17 cellular contexts compared by ENCODE assay signal in the genomic region with DNA sequence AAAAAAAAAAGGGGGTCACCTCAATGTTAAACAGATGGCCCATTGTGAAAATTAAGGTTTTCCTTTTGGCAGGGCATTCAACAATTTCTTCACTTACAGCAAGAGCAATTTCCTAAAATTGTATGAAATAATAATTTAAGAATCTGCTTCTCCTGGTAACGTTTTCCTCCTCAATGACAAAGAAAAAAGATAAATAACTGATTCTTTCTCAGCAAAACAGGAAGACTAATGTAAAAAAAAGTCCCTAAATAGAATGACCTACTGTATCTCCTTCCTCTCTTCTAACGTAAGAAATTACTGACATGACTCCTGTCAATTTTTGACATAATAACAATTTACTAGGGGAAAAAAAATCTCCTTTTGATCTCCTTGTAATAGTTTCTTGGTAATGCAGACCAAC. TPM values are rescaled to one million over a fixed set of nuclear protein-coding genes. Genes with fewer than 3 reads are reported as not detected.
DNase-seq lines count a peak whose midpoint lies in the region; ATAC-seq and TF ChIP-seq lines count a peak whose summit lies in the region.
"Had no signal": no experiment of that assay in that cellular context is flagged by ENCODE, and none has a peak within 500 bp of the region (broad histone marks: within the 10 kb centered on the region; RNA-seq: fewer than 3 reads in every experiment).

No MANE protein-coding gene starts in this region.

- no peaks in the 10 kb centered on the region for H3K27me3 Mint-ChIP-seq in stimulated activated naive CD8-positive, alpha-beta T cell treated with anti-CD3 and anti-CD28 coated beads, Interleukin-15, Interleukin-2, amounts not matched to agents 100 ng/mL and 50 ng/mL, for 24 hours
- no peaks in the 10 kb centered on the region for H3K27me3 Mint-ChIP-seq in T-helper 1 cell treated with Interleukin-12 subunit alpha and Interleukin-12 subunit beta and Interleukin-4 antibody, amounts not matched to agents 30 μg/mL and 1 μg/mL, for 36 hours (ENCODE audit: low read depth)
- H3K27me3 Mint-ChIP-seq in memory B cell (no peaks in the 10 kb centered on the region), WTC11 (ENCODE audit: low read depth) (no peaks in the 10 kb centered on the region)

- POLR2A ChIA-PET in WTC11 (lab: Charles Lee): no interaction called here

- peaks cover 20% of the 10 kb centered on the region for H3K9me3 Mint-ChIP-seq in stimulated activated naive CD8-positive, alpha-beta T cell treated with anti-CD3 and anti-CD28 coated beads, Interleukin-15, Interleukin-2, amounts not matched to agents 100 ng/mL and 50 ng/mL, for 24 hours
- peaks cover 40% of the 10 kb centered on the region for H3K9me3 Mint-ChIP-seq in T-helper 1 cell treated with Interleukin-12 subunit alpha and Interleukin-12 subunit beta and Interleukin-4 antibody, amounts not matched to agents 30 μg/mL and 1 μg/mL, for 36 hours
- H3K9me3 Mint-ChIP-seq in memory B cell: peaks cover 13% of the 10 kb centered on the region
- H3K9me3 Mint-ChIP-seq in WTC11: peaks cover 16% of the 10 kb centered on the region

- CTCF ChIA-PET in WTC11 (lab: Charles Lee): no interaction called here

- ATAC-seq in stimulated activated naive CD8-positive, alpha-beta T cell treated with anti-CD3 and anti-CD28 coated beads, Interleukin-15, Interleukin-2, amounts not matched to agents 100 U/mL and 50 U/mL, for 24 hours: no peak
- ATAC-seq in memory B cell (ENCODE audit: low read depth): peak; percentile 66
- no peak for ATAC-seq in GM21529 (IDR thresholded peaks at IDR 0.05; ENCODE audit: unreplicated experiment)
- ATAC-seq in HG03196 (IDR thresholded peaks at IDR 0.05; ENCODE audit: unreplicated experiment): no peak
- ATAC-seq in WTC11: no peak
- ATAC-seq: CD8-positive, alpha-beta T cell had no signal

- no peak overlapping the region for H3K4me3 Mint-ChIP-seq in stimulated activated naive CD8-positive, alpha-beta T cell treated with anti-CD3 and anti-CD28 coated beads, Interleukin-15, Interleukin-2, amounts not matched to agents 100 ng/mL and 50 ng/mL, for 24 hours
- peak overlapping the region; percentile 48 for H3K4me3 Mint-ChIP-seq in T-helper 1 cell treated with Interleukin-12 subunit alpha and Interleukin-12 subunit beta and Interleukin-4 antibody, amounts not matched to agents 30 μg/mL and 1 μg/mL, for 36 hours
- H3K4me3 Mint-ChIP-seq in memory B cell (peak overlapping the region; percentile 19), WTC11 (no peak overlapping the region)
- H3K4me3 Mint-ChIP-seq: CD8-positive, alpha-beta T cell had no signal

- peak overlapping the region; percentile 45 for H3K27ac Mint-ChIP-seq in stimulated activated naive CD8-positive, alpha-beta T cell treated with anti-CD3 and anti-CD28 coated beads, Interleukin-15, Interleukin-2, amounts not matched to agents 100 ng/mL and 50 ng/mL, for 24 hours
- peak overlapping the region; percentile 76 for H3K27ac Mint-ChIP-seq in T-helper 1 cell treated with Interleukin-12 subunit alpha and Interleukin-12 subunit beta and Interleukin-4 antibody, amounts not matched to agents 30 μg/mL and 1 μg/mL, for 36 hours
- H3K27ac Mint-ChIP-seq in memory B cell (peak overlapping the region; percentile 60), WTC11 (no peak overlapping the region)

- H3K4me1 Mint-ChIP-seq in stimulated activated naive CD8-positive, alpha-beta T cell treated with anti-CD3 and anti-CD28 coated beads, Interleukin-15, Interleukin-2, amounts not matched to agents 100 ng/mL and 50 ng/mL, for 24 hours (ENCODE audit: low read depth): peaks cover 48% of the 10 kb centered on the region
- peaks cover 27% of the 10 kb centered on the region for H3K4me1 Mint-ChIP-seq in T-helper 1 cell treated with Interleukin-12 subunit alpha and Interleukin-12 subunit beta and Interleukin-4 antibody, amounts not matched to agents 30 μg/mL and 1 μg/mL, for 36 hours (ENCODE audit: low read depth)
- H3K4me1 Mint-ChIP-seq in memory B cell (peaks cover 15% of the 10 kb centered on the region), WTC11 (peaks cover 39% of the 10 kb centered on the region)

- TF ChIP-seq CTCF in WTC11 (IDR thresholded peaks at IDR 0.05): no peak

- no peak for DNase-seq in stimulated activated naive CD8-positive, alpha-beta T cell treated with anti-CD3 and anti-CD28 coated beads, Interleukin-15, Interleukin-2, amounts not matched to agents 100 U/mL and 50 U/mL, for 24 hours
- DNase-seq in memory B cell (ENCODE audit: low spot score in 2 of 2) (no peak), WTC11 (ENCODE audit: low spot score) (no peak)
- DNase-seq: activated CD4-positive, alpha-beta T cell treated with anti-CD3 and anti-CD28 coated beads for 1 hour; activated gamma-delta T cell; CD8-positive, alpha-beta T cell; glutamatergic neuron; H7; NCI-H1417 treated with DMSO at 0.1 percent for 48 hours; NCI-H524; stimulated activated CD4-positive, alpha-beta T cell treated with anti-CD3 and anti-CD28 coated beads, Interleukin-4, amount 100 ng/mL, for 1 hour; T-helper 9 cell; upper lobe of left lung had no signal

- peaks cover 52% of the 10 kb centered on the region for H3K36me3 Mint-ChIP-seq in stimulated activated naive CD8-positive, alpha-beta T cell treated with anti-CD3 and anti-CD28 coated beads, Interleukin-15, Interleukin-2, amounts not matched to agents 100 ng/mL and 50 ng/mL, for 24 hours (ENCODE audit: low read depth)
- H3K36me3 Mint-ChIP-seq in T-helper 1 cell treated with Interleukin-12 subunit alpha and Interleukin-12 subunit beta and Interleukin-4 antibody, amounts not matched to agents 30 μg/mL and 1 μg/mL, for 36 hours (ENCODE audit: low read depth): peaks cover 39% of the 10 kb centered on the region
- peaks cover 28% of the 10 kb centered on the region for H3K36me3 Mint-ChIP-seq in memory B cell
- H3K36me3 Mint-ChIP-seq in WTC11: peaks cover 36% of the 10 kb centered on the region

TF ChIP-seq in WTC11, 78 proteins besides CTCF, POLR2A, EP300 and RAD21 (continues in another document):
- TF ChIP-seq, protein P1, sequence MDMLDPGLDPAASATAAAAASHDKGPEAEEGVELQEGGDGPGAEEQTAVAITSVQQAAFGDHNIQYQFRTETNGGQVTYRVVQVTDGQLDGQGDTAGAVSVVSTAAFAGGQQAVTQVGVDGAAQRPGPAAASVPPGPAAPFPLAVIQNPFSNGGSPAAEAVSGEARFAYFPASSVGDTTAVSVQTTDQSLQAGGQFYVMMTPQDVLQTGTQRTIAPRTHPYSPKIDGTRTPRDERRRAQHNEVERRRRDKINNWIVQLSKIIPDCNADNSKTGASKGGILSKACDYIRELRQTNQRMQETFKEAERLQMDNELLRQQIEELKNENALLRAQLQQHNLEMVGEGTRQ (CRISPR knock-in tag; IDR thresholded peaks at IDR 0.05): no peak
- no peak for TF ChIP-seq ETV6 (CRISPR knock-in tag; IDR thresholded peaks at IDR 0.05)
- TF ChIP-seq SOX15 (CRISPR knock-in tag; IDR thresholded peaks at IDR 0.05): no peak
- TF ChIP-seq, protein P2, sequence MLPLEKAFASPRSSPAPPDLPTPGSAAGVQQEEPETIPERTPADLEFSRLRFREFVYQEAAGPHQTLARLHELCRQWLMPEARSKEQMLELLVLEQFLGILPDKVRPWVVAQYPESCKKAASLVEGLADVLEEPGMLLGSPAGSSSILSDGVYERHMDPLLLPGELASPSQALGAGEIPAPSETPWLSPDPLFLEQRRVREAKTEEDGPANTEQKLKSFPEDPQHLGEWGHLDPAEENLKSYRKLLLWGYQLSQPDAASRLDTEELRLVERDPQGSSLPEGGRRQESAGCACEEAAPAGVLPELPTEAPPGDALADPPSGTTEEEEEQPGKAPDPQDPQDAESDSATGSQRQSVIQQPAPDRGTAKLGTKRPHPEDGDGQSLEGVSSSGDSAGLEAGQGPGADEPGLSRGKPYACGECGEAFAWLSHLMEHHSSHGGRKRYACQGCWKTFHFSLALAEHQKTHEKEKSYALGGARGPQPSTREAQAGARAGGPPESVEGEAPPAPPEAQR (CRISPR knock-in tag; IDR thresholded peaks at IDR 0.05): no peak
- no peak for TF ChIP-seq PRRX2 (CRISPR knock-in tag; IDR thresholded peaks at IDR 0.05)
- TF ChIP-seq MXD4 (CRISPR knock-in tag; IDR thresholded peaks at IDR 0.05; ENCODE audit: borderline replicate concordance): no peak
- TF ChIP-seq MYBL2 (CRISPR knock-in tag; IDR thresholded peaks at IDR 0.05): no peak
- TF ChIP-seq TP53 (CRISPR knock-in tag; IDR thresholded peaks at IDR 0.05): no peak
- no peak for TF ChIP-seq TEAD4 (CRISPR knock-in tag; IDR thresholded peaks at IDR 0.05)
- TF ChIP-seq, protein P3, sequence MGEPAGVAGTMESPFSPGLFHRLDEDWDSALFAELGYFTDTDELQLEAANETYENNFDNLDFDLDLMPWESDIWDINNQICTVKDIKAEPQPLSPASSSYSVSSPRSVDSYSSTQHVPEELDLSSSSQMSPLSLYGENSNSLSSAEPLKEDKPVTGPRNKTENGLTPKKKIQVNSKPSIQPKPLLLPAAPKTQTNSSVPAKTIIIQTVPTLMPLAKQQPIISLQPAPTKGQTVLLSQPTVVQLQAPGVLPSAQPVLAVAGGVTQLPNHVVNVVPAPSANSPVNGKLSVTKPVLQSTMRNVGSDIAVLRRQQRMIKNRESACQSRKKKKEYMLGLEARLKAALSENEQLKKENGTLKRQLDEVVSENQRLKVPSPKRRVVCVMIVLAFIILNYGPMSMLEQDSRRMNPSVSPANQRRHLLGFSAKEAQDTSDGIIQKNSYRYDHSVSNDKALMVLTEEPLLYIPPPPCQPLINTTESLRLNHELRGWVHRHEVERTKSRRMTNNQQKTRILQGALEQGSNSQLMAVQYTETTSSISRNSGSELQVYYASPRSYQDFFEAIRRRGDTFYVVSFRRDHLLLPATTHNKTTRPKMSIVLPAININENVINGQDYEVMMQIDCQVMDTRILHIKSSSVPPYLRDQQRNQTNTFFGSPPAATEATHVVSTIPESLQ (CRISPR knock-in tag; IDR thresholded peaks at IDR 0.05): no peak

RNA-seq across cellular contexts. Expression of a gene that starts 25.5 kb away (rescaled TPM):
- total RNA-seq in WTC11 (2021): 55.0 to 59.9 TPM (median 56.6 TPM) in 3 replicates

RNA-seq across cellular contexts. Expression of a gene that starts 26.0 kb away (rescaled TPM):
- 13.2 to 20.2 TPM (median 15.2 TPM) in 3 replicates for total RNA-seq in WTC11 (2021)

Comparison
In these comparisons a context has a peak if more than half of its experiments do, and no peak if none do; other contexts are left out.
1. H3K4me3 Mint-ChIP-seq: peak in T-helper 1 cell treated with Interleukin-12 subunit alpha and Interleukin-12 subunit beta and Interleukin-4 antibody, amounts not matched to agents 30 μg/mL and 1 μg/mL, for 36 hours (single experiment) and memory B cell (single experiment); none in stimulated activated naive CD8-positive, alpha-beta T cell treated with anti-CD3 and anti-CD28 coated beads, Interleukin-15, Interleukin-2, amounts not matched to agents 100 ng/mL and 50 ng/mL, for 24 hours (single experiment) and WTC11 (single experiment).